In genomic region chr2:75416420-75417342, GRCh38 we compare ENCODE assay signal across 9 cellular contexts.
A peak's percentile ranks its signal among the peaks of the same experiment; 100 is the strongest.
DNase-seq lines count a peak whose midpoint lies in the region; ATAC-seq and TF ChIP-seq lines count a peak whose summit lies in the region.
"Had no signal": no experiment of that assay in that cellular context is flagged by ENCODE, and none has a peak within 500 bp of the region (broad histone marks: within the 10 kb centered on the region; RNA-seq: fewer than 3 reads in every experiment).

No MANE protein-coding gene starts in this region.

- no peaks in the 10 kb centered on the region for H3K9me2 ChIP-seq in hepatocyte (replicated peaks; ENCODE audit: insufficient read depth)

- no peaks in the 10 kb centered on the region for H3K79me2 ChIP-seq in hepatocyte

- H3K27ac ChIP-seq in hepatocyte = peak overlapping the region; percentile 40
- H3K27ac ChIP-seq: Peyer's patch had no signal

- H3K27me3 ChIP-seq in hepatocyte (no peaks in the 10 kb centered on the region), MG63 (no peaks in the 10 kb centered on the region)
- H3K27me3 ChIP-seq: Peyer's patch had no signal

- 22% methylated on average over 5 of the region's 5 CpGs for WGBS in hepatocyte (ENCODE audit: low lambda C conversion rate, missing lambda C conversion rate)

- H3K4me2 ChIP-seq in hepatocyte = peak overlapping the region; percentile 67

- H3K4me3 ChIP-seq in hepatocyte = no peak overlapping the region
- H3K4me3 ChIP-seq in MG63 = no peak overlapping the region

- POLR2A ChIA-PET in activated CD4-positive, alpha-beta memory T cell treated with anti-CD3 and anti-CD28 coated beads for 36 hours (lab: Charles Lee) = no interaction called here

- peak overlapping the region; percentile 33 for H2AFZ ChIP-seq in hepatocyte

- H3K9me3 ChIP-seq in hepatocyte (ENCODE audit: low read depth) (no peaks in the 10 kb centered on the region), MG63 (peaks cover 7% of the 10 kb centered on the region)
- H3K9me3 ChIP-seq: Peyer's patch had no signal

- H3K4me3 Mint-ChIP-seq in activated CD4-positive, alpha-beta memory T cell treated with anti-CD3 and anti-CD28 coated beads for 36 hours = no peak overlapping the region

- CTCF ChIA-PET in activated CD4-positive, alpha-beta memory T cell treated with anti-CD3 and anti-CD28 coated beads for 36 hours (lab: Charles Lee) = interaction anchor here (0.6 kb wide), 1 partner anchor 498 kb away, joined by 3 read pairs; no protein-coding TSS in a partner anchor

- peaks cover 12% of the 10 kb centered on the region for H3K4me1 ChIP-seq in hepatocyte (ENCODE audit: insufficient read depth)
- H3K4me1 ChIP-seq: Peyer's patch had no signal

- intact Hi-C loops in activated CD4-positive, alpha-beta memory T cell treated with anti-CD3 and anti-CD28 coated beads for 36 hours (cut with micrococcal nuclease) = no loop called here

- peaks cover under 1% of the 10 kb centered on the region for H3K9me3 Mint-ChIP-seq in activated CD4-positive, alpha-beta memory T cell treated with anti-CD3 and anti-CD28 coated beads for 36 hours

- H3K36me3 ChIP-seq in hepatocyte (replicated peaks; ENCODE audit: insufficient read depth, low read depth) (no peaks in the 10 kb centered on the region), MG63 (no peaks in the 10 kb centered on the region)
- H3K36me3 ChIP-seq: Peyer's patch had no signal

- H3K4me1 Mint-ChIP-seq in activated CD4-positive, alpha-beta memory T cell treated with anti-CD3 and anti-CD28 coated beads for 36 hours (ENCODE audit: low read depth) = peaks cover 5% of the 10 kb centered on the region

- H3K36me3 Mint-ChIP-seq in activated CD4-positive, alpha-beta memory T cell treated with anti-CD3 and anti-CD28 coated beads for 36 hours = no peaks in the 10 kb centered on the region

- H3K27me3 Mint-ChIP-seq in activated CD4-positive, alpha-beta memory T cell treated with anti-CD3 and anti-CD28 coated beads for 36 hours = peaks cover 15% of the 10 kb centered on the region

- no peak for TF ChIP-seq CTCF in hepatocyte (IDR thresholded peaks at IDR 0.05; ENCODE audit: poor library complexity)

- DNase-seq in DMS53 treated with DMSO at 0.1 percent for 48 hours (lab: John Stamatoyannopoulos, UW; ENCODE audit: unreplicated experiment) (peak; percentile 50), hepatocyte (ENCODE audit: low spot score) (peak; percentile 20), MG63 (no peak), NCI-H1930 (lab: John Stamatoyannopoulos, UW) (no peak), HK-2 (ENCODE audit: unreplicated experiment) (no peak)
- no peak for DNase-seq in activated CD4-positive, alpha-beta memory T cell treated with anti-CD3 and anti-CD28 coated beads for 36 hours
- DNase-seq: Peyer's patch had no signal

- no peaks in the 10 kb centered on the region for H4K20me1 ChIP-seq in hepatocyte (ENCODE audit: insufficient read depth, poor library complexity, severe bottlenecking)

- peak; percentile 58 for ATAC-seq in GM19463 (IDR thresholded peaks at IDR 0.05; ENCODE audit: unreplicated experiment)
- peak; percentile 84 for ATAC-seq in HG03432 (IDR thresholded peaks at IDR 0.05; ENCODE audit: unreplicated experiment)

- no peak overlapping the region for H3K27ac Mint-ChIP-seq in activated CD4-positive, alpha-beta memory T cell treated with anti-CD3 and anti-CD28 coated beads for 36 hours

Comparison
In these comparisons a context has a peak if more than half of its experiments do, and no peak if none do; other contexts are left out.
1. DNase-seq: peak in DMS53 treated with DMSO at 0.1 percent for 48 hours (single experiment) and hepatocyte (single experiment); none in MG63 (single experiment), NCI-H1930 (0 of 2), HK-2 (single experiment) and activated CD4-positive, alpha-beta memory T cell treated with anti-CD3 and anti-CD28 coated beads for 36 hours (single experiment).